ENCODE assay signal across 8 cellular contexts in the genomic region with DNA sequence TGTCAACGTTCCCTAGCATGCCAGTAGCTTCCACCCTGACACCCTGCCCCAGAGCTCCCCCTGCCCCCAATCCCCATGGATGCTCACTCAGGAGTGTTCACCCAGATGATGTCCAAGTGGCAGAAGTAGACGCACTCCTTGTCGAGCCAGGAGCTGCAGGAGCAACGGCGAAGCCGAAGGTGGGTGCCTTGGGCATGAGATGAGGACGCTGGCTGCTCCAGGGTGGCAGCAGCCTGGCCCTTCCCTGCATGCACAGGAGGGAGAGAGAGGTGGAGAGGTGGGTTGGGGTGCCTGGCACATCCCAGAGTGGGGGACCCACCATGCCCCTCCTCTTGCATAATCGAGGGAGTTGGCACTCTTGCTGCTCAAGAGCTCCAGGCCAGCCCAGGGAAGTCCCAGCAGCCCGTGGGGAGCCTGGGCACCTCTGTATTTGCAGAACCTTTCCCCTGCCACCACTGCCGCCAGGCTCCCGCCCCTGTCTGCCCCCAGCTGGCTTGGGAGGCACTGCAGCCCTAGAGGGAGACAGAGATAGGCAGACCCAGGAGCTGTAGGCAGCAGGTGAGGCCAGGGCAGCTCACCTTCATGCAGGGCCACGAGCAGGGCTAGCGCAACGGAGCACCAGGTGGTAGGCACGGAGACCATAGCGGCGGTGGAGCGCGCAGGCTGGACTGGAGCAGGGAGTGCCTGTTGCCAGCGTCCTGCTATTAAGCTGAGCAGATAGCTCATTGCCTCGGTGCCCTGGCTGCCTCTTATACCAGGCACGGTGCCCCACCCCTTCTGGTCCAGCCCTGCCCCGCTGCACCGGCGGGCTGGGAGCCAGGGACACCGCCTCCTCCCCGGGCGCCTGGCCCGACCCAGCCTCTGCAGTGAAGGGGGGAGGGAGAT. TPM values are rescaled to one million over a fixed set of nuclear protein-coding genes. Genes with fewer than 3 reads are reported as not detected.
A peak's percentile ranks its signal among the peaks of the same experiment; 100 is the strongest.
DNase-seq lines count a peak whose midpoint lies in the region; ATAC-seq and TF ChIP-seq lines count a peak whose summit lies in the region.

A gene (minus strand): TSS at position 724 of the 885 bp plus-strand sequence. CDS start 82 bp downstream, at position 642.

- H3K9me3 ChIP-seq in PC-9 (ENCODE audit: insufficient read depth, low read depth) (no peaks in the 10 kb centered on the region), upper lobe of left lung (no peaks in the 10 kb centered on the region)

- H3K36me3 ChIP-seq in PC-9 (ENCODE audit: low read depth): no peaks in the 10 kb centered on the region
- no peaks in the 10 kb centered on the region for H3K36me3 ChIP-seq in upper lobe of left lung

- peak; percentile 45 to 79 for ATAC-seq in upper lobe of left lung (ENCODE audit: low FRiP score in 2 of 2)

- 51 to 75% methylated on average over 16 of the region's 29 CpGs for WGBS in upper lobe of left lung, 2 donors

- no peak within 1 kb of the TSS for H3K4me3 Mint-ChIP-seq in activated naive CD4-positive, alpha-beta T cell treated with anti-CD3 and anti-CD28 coated beads for 36 hours
- H3K4me3 Mint-ChIP-seq in activated CD4-positive, alpha-beta T cell treated with anti-CD3 and anti-CD28 coated beads, Interleukin-2, amount 10 ng/mL, durations not matched to agents 7 days and 5 days: no peak within 1 kb of the TSS

- H4K20me1 ChIP-seq in PC-9 (ENCODE audit: insufficient read depth): no peaks in the 10 kb centered on the region

- intact Hi-C loops in activated naive CD4-positive, alpha-beta T cell treated with anti-CD3 and anti-CD28 coated beads for 36 hours (cut with micrococcal nuclease): no loop called here
- intact Hi-C loops in PC-9 (cut with micrococcal nuclease; ENCODE audit: unreplicated experiment): loop anchor here (2.0 to 5.0 kb wide), 2 partner anchors 15 to 33 kb away; no protein-coding TSS in a partner anchor

- TF ChIP-seq CTCF in PC-9 (conservative IDR thresholded peaks at IDR 0.05) (peak; percentile 49), upper lobe of left lung (IDR thresholded peaks at IDR 0.05) (peak in 5 of 6 experiments; percentile 13 to 54 (median 43))

- peaks cover 4% of the 10 kb centered on the region; the same call in 1 of the 2 replicates for H3F3A ChIP-seq in PC-9 (ENCODE audit: insufficient read depth, low read depth)

- no peaks in the 10 kb centered on the region for H3K9me2 ChIP-seq in PC-9 (ENCODE audit: insufficient read depth)

- H2AFZ ChIP-seq in PC-9: no peak within 1 kb of the TSS

- no peak within 1 kb of the TSS for H3K27ac Mint-ChIP-seq in activated naive CD4-positive, alpha-beta T cell treated with anti-CD3 and anti-CD28 coated beads for 36 hours
- no peak within 1 kb of the TSS for H3K27ac Mint-ChIP-seq in activated CD4-positive, alpha-beta T cell treated with anti-CD3 and anti-CD28 coated beads, Interleukin-2, amount 10 ng/mL, durations not matched to agents 7 days and 5 days

- H3K9me3 Mint-ChIP-seq in activated naive CD4-positive, alpha-beta T cell treated with anti-CD3 and anti-CD28 coated beads for 36 hours: no peaks in the 10 kb centered on the region
- no peaks in the 10 kb centered on the region for H3K9me3 Mint-ChIP-seq in activated CD4-positive, alpha-beta T cell treated with anti-CD3 and anti-CD28 coated beads, Interleukin-2, amount 10 ng/mL, durations not matched to agents 7 days and 5 days

- no peaks in the 10 kb centered on the region for H3K36me3 Mint-ChIP-seq in activated naive CD4-positive, alpha-beta T cell treated with anti-CD3 and anti-CD28 coated beads for 36 hours (ENCODE audit: low read depth)
- no peaks in the 10 kb centered on the region for H3K36me3 Mint-ChIP-seq in activated CD4-positive, alpha-beta T cell treated with anti-CD3 and anti-CD28 coated beads, Interleukin-2, amount 10 ng/mL, durations not matched to agents 7 days and 5 days (ENCODE audit: low read depth)

- peak in 1 of 4 donors; percentile 67 for TF ChIP-seq POLR2A in upper lobe of left lung (IDR thresholded peaks at IDR 0.05)

- H3K4me1 Mint-ChIP-seq in activated naive CD4-positive, alpha-beta T cell treated with anti-CD3 and anti-CD28 coated beads for 36 hours (ENCODE audit: low read depth): peaks cover 14% of the 10 kb centered on the region
- H3K4me1 Mint-ChIP-seq in activated CD4-positive, alpha-beta T cell treated with anti-CD3 and anti-CD28 coated beads, Interleukin-2, amount 10 ng/mL, durations not matched to agents 7 days and 5 days: peaks cover 2% of the 10 kb centered on the region

- no peaks in the 10 kb centered on the region for H3K27me3 ChIP-seq in PC-9 (ENCODE audit: insufficient read depth, low read depth)
- no peaks in the 10 kb centered on the region for H3K27me3 ChIP-seq in upper lobe of left lung

- H3K27ac ChIP-seq in PC-9 (no peak within 1 kb of the TSS), upper lobe of left lung (peak within 1 kb of the TSS in 1 of 4 donors; percentile 58)

- H3K27me3 Mint-ChIP-seq in activated naive CD4-positive, alpha-beta T cell treated with anti-CD3 and anti-CD28 coated beads for 36 hours (ENCODE audit: low read depth): peaks cover 18% of the 10 kb centered on the region
- peaks cover 17% of the 10 kb centered on the region for H3K27me3 Mint-ChIP-seq in activated CD4-positive, alpha-beta T cell treated with anti-CD3 and anti-CD28 coated beads, Interleukin-2, amount 10 ng/mL, durations not matched to agents 7 days and 5 days

- DNase-seq in activated naive CD4-positive, alpha-beta T cell treated with anti-CD3 and anti-CD28 coated beads for 36 hours: peak; percentile 33
- DNase-seq in activated naive CD4-positive, alpha-beta T cell treated with anti-CD3 and anti-CD28 coated beads, Interleukin-2, amount 50 U/mL, for 16 hours: no peak
- DNase-seq in PC-9: peak in 1 of 2 experiments; percentile 88
- peak; percentile 83 for DNase-seq in iPS-NIHi11 (ENCODE audit: low spot score)
- peak; percentile 84 to 90 for DNase-seq in upper lobe of left lung
- no peak for DNase-seq in activated CD4-positive, alpha-beta T cell treated with anti-CD3 and anti-CD28 coated beads, Interleukin-2, amount 10 ng/mL, durations not matched to agents 7 days and 5 days
- DNase-seq in central memory CD4-positive, alpha-beta T cell: no peak
- DNase-seq in KG1 (lab: John Stamatoyannopoulos, UW): no peak

- POLR2A ChIA-PET in PC-9 (lab: Charles Lee; ENCODE audit: unreplicated experiment): interaction anchor here (1.0 kb wide), 2 partner anchors 30 to 31 kb away, joined by 5 to 7 read pairs; no protein-coding TSS in a partner anchor
- POLR2A ChIA-PET in activated CD4-positive, alpha-beta T cell treated with anti-CD3 and anti-CD28 coated beads, Interleukin-2, amount 10 ng/mL, durations not matched to agents 7 days and 5 days (lab: Charles Lee): no interaction called here

- BruUV-seq in PC-9 (replicated peaks; lab: Mats Ljungman, UMichigan): no TSS peak

- H3K4me1 ChIP-seq in PC-9 (replicated peaks; ENCODE audit: insufficient read depth) (peaks cover 27% of the 10 kb centered on the region), upper lobe of left lung (peaks cover 20 to 58% (median 51%) of the 10 kb centered on the region in 4 donors)

- H3K4me3 ChIP-seq in PC-9 (no peak within 1 kb of the TSS), upper lobe of left lung (peak within 1 kb of the TSS in 1 of 4 donors; percentile 13)

- H3K79me2 ChIP-seq in PC-9 (ENCODE audit: low read depth): no peaks in the 10 kb centered on the region

- peak within 1 kb of the TSS; percentile 63 for H3K4me2 ChIP-seq in PC-9

- no peak for TF ChIP-seq EP300 in upper lobe of left lung (IDR thresholded peaks at IDR 0.05)

- CTCF ChIA-PET in activated naive CD4-positive, alpha-beta T cell treated with anti-CD3 and anti-CD28 coated beads for 36 hours (lab: Charles Lee): interaction anchor here (1.0 to 1.1 kb wide), 2 partner anchors 11 to 14 kb away, joined by 3 to 6 read pairs; no protein-coding TSS in a partner anchor
- CTCF ChIA-PET in PC-9 (lab: Charles Lee): interaction anchor here (0.5 to 2.5 kb wide), 4 partner anchors 9 to 470 kb away, joined by 3 to 12 read pairs (median 8); no protein-coding TSS in a partner anchor
- CTCF ChIA-PET in activated CD4-positive, alpha-beta T cell treated with anti-CD3 and anti-CD28 coated beads, Interleukin-2, amount 10 ng/mL, durations not matched to agents 7 days and 5 days (lab: Charles Lee): interaction anchor here (0.9 to 1.2 kb wide), 3 partner anchors 8 to 679 kb away, joined by 3 read pairs; no protein-coding TSS in a partner anchor

RNA-seq across cellular contexts. Expression of the gene that starts here (rescaled TPM):
- total RNA-seq in activated naive CD4-positive, alpha-beta T cell treated with anti-CD3 and anti-CD28 coated beads for 36 hours: not detected
- total RNA-seq in PC-9 (2021): 0.43 and 0.48 TPM in 2 replicates
- 1 to 10 TPM in 1 of 6 donors, under 1 TPM in 2, not detected in 3; 0.49 to 4.0 (median 0.77) TPM for total RNA-seq in upper lobe of left lung
- total RNA-seq in activated CD4-positive, alpha-beta T cell treated with anti-CD3 and anti-CD28 coated beads, Interleukin-2, amount 10 ng/mL, durations not matched to agents 7 days and 5 days: not detected

Comparison
In these comparisons a context has a peak if more than half of its experiments do, and no peak if none do; other contexts are left out.
1. Peak in DNase-seq in activated naive CD4-positive, alpha-beta T cell treated with anti-CD3 and anti-CD28 coated beads for 36 hours; RNA of the gene not detected or under 1 TPM.
2. DNase-seq: peak in iPS-NIHi11 (single experiment) and upper lobe of left lung (2 of 2); none in activated naive CD4-positive, alpha-beta T cell treated with anti-CD3 and anti-CD28 coated beads, Interleukin-2, amount 50 U/mL, for 16 hours (single experiment), activated CD4-positive, alpha-beta T cell treated with anti-CD3 and anti-CD28 coated beads, Interleukin-2, amount 10 ng/mL, durations not matched to agents 7 days and 5 days (single experiment), central memory CD4-positive, alpha-beta T cell (single experiment) and KG1 (single experiment).